ENCODE assay signal across 8 cellular contexts in genomic region chr1:203649551-203650011, GRCh38. TPM values are rescaled to one million over a fixed set of nuclear protein-coding genes. Genes with fewer than 3 reads are reported as not detected.
DNase-seq lines count a peak whose midpoint lies in the region; ATAC-seq and TF ChIP-seq lines count a peak whose summit lies in the region.

No MANE protein-coding gene starts in this region.

- TF ChIP-seq CTCF in body of pancreas (IDR thresholded peaks at IDR 0.05) = no peak

- peaks cover 37% of the 10 kb centered on the region for H3K4me1 ChIP-seq in body of pancreas

- no peaks in the 10 kb centered on the region for H3K27me3 ChIP-seq in body of pancreas

- H3K9me3 ChIP-seq in body of pancreas = no peaks in the 10 kb centered on the region

- no peaks in the 10 kb centered on the region for H3K36me3 ChIP-seq in body of pancreas (replicated peaks in 1 of 2; ENCODE audit: insufficient read depth in 1 of 2, low read depth in 2 of 2)

- no peak for DNase-seq in body of pancreas
- DNase-seq in GM03348 (ENCODE audit: low spot score) = no peak
- DNase-seq in 8988T = no peak
- DNase-seq in NCI-H1417 (lab: John Stamatoyannopoulos, UW) = no peak

- 24 to 37% methylated on average over 7 of the region's 7 CpGs for WGBS in body of pancreas, 2 donors

- intact Hi-C loops in body of pancreas (cut with DNase I) = no loop called here

- H3K27ac ChIP-seq in body of pancreas = peak overlapping the region; percentile 92 to 98 (median 96)
- peak overlapping the region in 19 of 21 experiments; percentile 17 to 88 (median 77) for H3K27ac ChIP-seq in skin epidermis

- ATAC-seq in GM21447 (IDR thresholded peaks at IDR 0.05; ENCODE audit: unreplicated experiment) (peak; percentile 32), HG03469 (IDR thresholded peaks at IDR 0.05; ENCODE audit: unreplicated experiment) (peak; percentile 26), body of pancreas (no peak), HG03025 (IDR thresholded peaks at IDR 0.05; ENCODE audit: low FRiP score, unreplicated experiment) (no peak)

- H3K4me3 ChIP-seq in body of pancreas (no peak overlapping the region), skin epidermis (no peak overlapping the region)

- TF ChIP-seq POLR2A in body of pancreas (IDR thresholded peaks at IDR 0.05) = no peak

RNA-seq across cellular contexts. Expression of gene ATP2B4, which starts 22.9 kb away (rescaled TPM):
- total RNA-seq in body of pancreas = 10 to 100 TPM; 27.5 to 31.3 TPM

Comparison
In these comparisons a context has a peak if more than half of its experiments do, and no peak if none do; other contexts are left out.
1. ATAC-seq: peak in GM21447 (single experiment) and HG03469 (single experiment); none in body of pancreas (single experiment) and HG03025 (single experiment).